In the genomic region with DNA sequence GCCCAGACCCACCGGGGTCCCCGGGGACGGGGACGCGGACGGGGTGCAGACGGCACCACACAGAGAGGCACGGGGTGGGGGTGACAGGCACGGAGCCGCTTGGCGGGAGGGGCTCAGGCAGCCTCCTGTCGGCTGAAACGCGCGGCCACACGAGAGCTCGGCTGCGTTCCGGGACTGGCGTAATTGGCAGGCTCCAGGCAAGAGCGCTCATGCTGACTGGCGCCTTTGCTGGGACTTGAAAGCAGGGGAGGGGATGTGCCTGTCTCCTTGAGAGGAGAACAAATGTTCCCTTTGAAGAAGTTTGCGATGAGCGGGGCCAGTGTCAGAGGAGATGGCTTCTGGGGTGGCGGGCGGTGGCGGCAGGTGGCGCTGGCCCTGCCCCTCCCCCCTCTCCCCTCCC, we compare ENCODE assay signal across 10 cellular contexts. TPM values are rescaled to one million over a fixed set of nuclear protein-coding genes. Genes with fewer than 3 reads are reported as not detected.
DNase-seq lines count a peak whose midpoint lies in the region; ATAC-seq and TF ChIP-seq lines count a peak whose summit lies in the region.
"Had no signal": no experiment of that assay in that cellular context is flagged by ENCODE, and none has a peak within 500 bp of the region (broad histone marks: within the 10 kb centered on the region; RNA-seq: fewer than 3 reads in every experiment).

No MANE protein-coding gene starts in this region.

- TF ChIP-seq EP300 in tibial nerve (IDR thresholded peaks at IDR 0.05): no peak

- no peaks in the 10 kb centered on the region for H3K9me3 ChIP-seq in tibial nerve
- H3K9me3 ChIP-seq: A549 had no signal

- no peaks in the 10 kb centered on the region for H3K36me3 ChIP-seq in tibial nerve

- no peak for TF ChIP-seq POLR2A in tibial nerve (IDR thresholded peaks at IDR 0.05)

- no peak for TF ChIP-seq CTCF in tibial nerve (IDR thresholded peaks at IDR 0.05)

- DNase-seq in DMS53 (lab: John Stamatoyannopoulos, UW) (peak; percentile 30), DMS53 treated with DMSO at 0.1 percent for 48 hours (lab: John Stamatoyannopoulos, UW; ENCODE audit: unreplicated experiment) (no peak), NCI-H526 (lab: John Stamatoyannopoulos, UW) (peak; percentile 36 to 79), tibial nerve (ENCODE audit: low spot score in 2 of 2) (no peak), HUDEP-2 (lab: John Stamatoyannopoulos, UW; ENCODE audit: unreplicated experiment in 76 of 76) (no peak)
- peak; percentile 76 for DNase-seq in activated effector memory CD4-positive, alpha-beta T cell treated with anti-CD3 and anti-CD28 coated beads, Interleukin-2, amount 50 U/mL, for 16 hours
- DNase-seq in stimulated activated CD4-positive, alpha-beta T cell treated with anti-CD3 and anti-CD28 coated beads, Interleukin-4, amount 100 ng/mL, for 1 hour: peak; percentile 42
- DNase-seq: mesenchymal stem cell had no signal

- no peak overlapping the region for H3K4me3 ChIP-seq in tibial nerve
- H3K4me3 ChIP-seq: A549 had no signal

- 21 to 39% methylated on average over 19 to 22 of the region's 28 CpGs for WGBS in tibial nerve, 2 donors

- H3K4me1 ChIP-seq in tibial nerve: peaks cover 0 to 8% (median 3%) of the 10 kb centered on the region in 4 donors
- H3K4me1 ChIP-seq: A549 had no signal

- no peak overlapping the region for H3K27ac ChIP-seq in tibial nerve
- H3K27ac ChIP-seq: A549 had no signal

- ATAC-seq in HG02642 (IDR thresholded peaks at IDR 0.05; ENCODE audit: poor library complexity, unreplicated experiment): no peak

- peaks cover 0 to 98% of the 10 kb centered on the region in 2 donors for H3K27me3 ChIP-seq in tibial nerve

RNA-seq across cellular contexts. Expression of a gene that starts 25.8 kb away (rescaled TPM):
- total RNA-seq in tibial nerve: not detected

RNA-seq across cellular contexts. Expression of a gene that starts 28.5 kb away (rescaled TPM):
- 10 to 100 TPM in 1 of 4 donors, 1 to 10 TPM in 3; 3.9 to 13.5 (median 4.5) TPM for total RNA-seq in tibial nerve

RNA-seq across cellular contexts. Expression of a gene that starts 43.0 kb away (rescaled TPM):
- total RNA-seq in tibial nerve: 10 to 100 TPM; 23.4 to 33.4 (median 29.7) TPM

RNA-seq across cellular contexts. Expression of a gene that starts 54.7 kb away (rescaled TPM):
- 10 to 100 TPM; 64.5 to 89.7 (median 78.9) TPM for total RNA-seq in tibial nerve

Comparison
In these comparisons a context has a peak if more than half of its experiments do, and no peak if none do; other contexts are left out.
1. DNase-seq: peak in DMS53 (single experiment), NCI-H526 (2 of 2), activated effector memory CD4-positive, alpha-beta T cell treated with anti-CD3 and anti-CD28 coated beads, Interleukin-2, amount 50 U/mL, for 16 hours (single experiment) and stimulated activated CD4-positive, alpha-beta T cell treated with anti-CD3 and anti-CD28 coated beads, Interleukin-4, amount 100 ng/mL, for 1 hour (single experiment); none in DMS53 treated with DMSO at 0.1 percent for 48 hours (single experiment), tibial nerve (0 of 2) and HUDEP-2 (0 of 76).